1 cellular context compared by ENCODE assay signal in the genomic region with DNA sequence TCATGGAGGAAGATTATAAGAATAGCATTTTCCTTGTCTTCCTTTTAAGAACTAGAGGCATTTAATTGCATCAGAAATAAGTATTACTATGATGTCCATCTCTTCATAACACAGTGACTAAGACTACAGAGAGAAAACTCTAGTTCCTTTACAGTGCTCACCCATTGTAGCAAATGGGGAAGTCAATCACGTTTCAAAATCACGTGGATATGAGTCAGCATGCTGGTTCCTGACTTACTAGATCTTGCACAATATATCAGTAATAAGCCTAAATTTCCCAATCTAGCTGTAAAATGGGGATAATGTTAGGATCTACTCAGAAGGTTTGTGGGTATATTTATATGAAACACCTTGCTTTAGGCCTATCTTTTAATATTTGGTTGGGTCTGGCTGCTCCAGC.
A peak's percentile ranks its signal among the peaks of the same experiment; 100 is the strongest.
TF ChIP-seq lines count a peak whose summit lies in the region.

No MANE protein-coding gene starts in this region.

TF ChIP-seq in K562, 482 proteins besides CTCF, POLR2A, EP300 and RAD21 (continued from another document):
- TF ChIP-seq ZC3H4 (CRISPR knock-in tag; IDR thresholded peaks at IDR 0.05; ENCODE audit: borderline replicate concordance) (no peak), ETV1 (tag; conservative IDR thresholded peaks at IDR 0.05; ENCODE audit: low read depth) (no peak), ZNF445 (CRISPR knock-in tag; IDR thresholded peaks at IDR 0.05; ENCODE audit: low read depth) (no peak), CEBPG (CRISPR knock-in tag; IDR thresholded peaks at IDR 0.05) (no peak), CEBPG (tag; conservative IDR thresholded peaks at IDR 0.05 in 1 of 2, IDR thresholded peaks at IDR 0.05 in 1 of 2) (peak; percentile 15 to 61; a peak in 2 of 4 replicates), CEBPB (tag; IDR thresholded peaks at IDR 0.05) (peak; percentile 56), PHTF2 (CRISPR knock-in tag; IDR thresholded peaks at IDR 0.05) (no peak), JUND (IDR thresholded peaks at IDR 0.05; ENCODE audit: borderline replicate concordance, low read depth, low read length) (peak; percentile 19; the same call in 1 of the 2 replicates), JUND (tag; IDR thresholded peaks at IDR 0.05; ENCODE audit: borderline replicate concordance, low read depth, low read length) (0 out of 3 replicates have a peak, but pooled peaks have one; percentile 21), ZNF316 (IDR thresholded peaks at IDR 0.05) (no peak), ZNF444 (CRISPR knock-in tag; IDR thresholded peaks at IDR 0.05) (no peak), OTX1 (CRISPR knock-in tag; IDR thresholded peaks at IDR 0.05) (no peak), BHLHE40 (IDR thresholded peaks at IDR 0.05; ENCODE audit: low read length) (peak; percentile 72), KDM2B (CRISPR knock-in tag; IDR thresholded peaks at IDR 0.05) (no peak)
- TF ChIP-seq, protein P1, sequence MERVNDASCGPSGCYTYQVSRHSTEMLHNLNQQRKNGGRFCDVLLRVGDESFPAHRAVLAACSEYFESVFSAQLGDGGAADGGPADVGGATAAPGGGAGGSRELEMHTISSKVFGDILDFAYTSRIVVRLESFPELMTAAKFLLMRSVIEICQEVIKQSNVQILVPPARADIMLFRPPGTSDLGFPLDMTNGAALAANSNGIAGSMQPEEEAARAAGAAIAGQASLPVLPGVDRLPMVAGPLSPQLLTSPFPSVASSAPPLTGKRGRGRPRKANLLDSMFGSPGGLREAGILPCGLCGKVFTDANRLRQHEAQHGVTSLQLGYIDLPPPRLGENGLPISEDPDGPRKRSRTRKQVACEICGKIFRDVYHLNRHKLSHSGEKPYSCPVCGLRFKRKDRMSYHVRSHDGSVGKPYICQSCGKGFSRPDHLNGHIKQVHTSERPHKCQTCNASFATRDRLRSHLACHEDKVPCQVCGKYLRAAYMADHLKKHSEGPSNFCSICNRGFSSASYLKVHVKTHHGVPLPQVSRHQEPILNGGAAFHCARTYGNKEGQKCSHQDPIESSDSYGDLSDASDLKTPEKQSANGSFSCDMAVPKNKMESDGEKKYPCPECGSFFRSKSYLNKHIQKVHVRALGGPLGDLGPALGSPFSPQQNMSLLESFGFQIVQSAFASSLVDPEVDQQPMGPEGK (CRISPR knock-in tag; IDR thresholded peaks at IDR 0.05; ENCODE audit: borderline replicate concordance): no peak
- TF ChIP-seq, protein P2, sequence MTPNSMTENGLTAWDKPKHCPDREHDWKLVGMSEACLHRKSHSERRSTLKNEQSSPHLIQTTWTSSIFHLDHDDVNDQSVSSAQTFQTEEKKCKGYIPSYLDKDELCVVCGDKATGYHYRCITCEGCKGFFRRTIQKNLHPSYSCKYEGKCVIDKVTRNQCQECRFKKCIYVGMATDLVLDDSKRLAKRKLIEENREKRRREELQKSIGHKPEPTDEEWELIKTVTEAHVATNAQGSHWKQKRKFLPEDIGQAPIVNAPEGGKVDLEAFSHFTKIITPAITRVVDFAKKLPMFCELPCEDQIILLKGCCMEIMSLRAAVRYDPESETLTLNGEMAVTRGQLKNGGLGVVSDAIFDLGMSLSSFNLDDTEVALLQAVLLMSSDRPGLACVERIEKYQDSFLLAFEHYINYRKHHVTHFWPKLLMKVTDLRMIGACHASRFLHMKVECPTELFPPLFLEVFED (CRISPR knock-in tag; conservative IDR thresholded peaks at IDR 0.05): no peak
- TF ChIP-seq, protein P3, sequence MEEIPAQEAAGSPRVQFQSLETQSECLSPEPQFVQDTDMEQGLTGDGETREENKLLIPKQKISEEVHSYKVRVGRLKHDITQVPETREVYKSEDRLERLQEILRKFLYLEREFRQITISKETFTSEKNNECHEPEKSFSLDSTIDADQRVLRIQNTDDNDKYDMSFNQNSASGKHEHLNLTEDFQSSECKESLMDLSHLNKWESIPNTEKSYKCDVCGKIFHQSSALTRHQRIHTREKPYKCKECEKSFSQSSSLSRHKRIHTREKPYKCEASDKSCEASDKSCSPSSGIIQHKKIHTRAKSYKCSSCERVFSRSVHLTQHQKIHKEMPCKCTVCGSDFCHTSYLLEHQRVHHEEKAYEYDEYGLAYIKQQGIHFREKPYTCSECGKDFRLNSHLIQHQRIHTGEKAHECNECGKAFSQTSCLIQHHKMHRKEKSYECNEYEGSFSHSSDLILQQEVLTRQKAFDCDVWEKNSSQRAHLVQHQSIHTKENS (CRISPR knock-in tag; IDR thresholded peaks at IDR 0.05): no peak
